21 cellular contexts compared by ENCODE assay signal in genomic region chr6:20509211-20509610, GRCh38.
"Had no signal": no experiment of that assay in that cellular context is flagged by ENCODE, and none has a peak within 500 bp of the region (broad histone marks: within the 10 kb centered on the region; RNA-seq: fewer than 3 reads in every experiment).

No MANE protein-coding gene starts in this region.

- H3K4me1 ChIP-seq: SJSA1 had no signal

- H3K27me3 ChIP-seq: SJSA1 had no signal

- H3K9me3 ChIP-seq: SJSA1 had no signal

- H3K36me3 ChIP-seq: SJSA1 had no signal

- DNase-seq: activated CD4-positive, alpha-beta memory T cell treated with anti-CD3 and anti-CD28 coated beads for 36 hours; activated CD4-positive, alpha-beta T cell treated with anti-CD3 and anti-CD28 coated beads, Interleukin-2, amount 10 ng/mL, durations not matched to agents 7 days and 5 days; activated CD4-positive, CD25-positive, alpha-beta regulatory T cell; activated gamma-delta T cell treated with Interleukin-2 at 50 U/mL for 16 hours; activated naive CD4-positive, alpha-beta T cell treated with anti-CD3 and anti-CD28 coated beads, Interleukin-2, amount 10 ng/mL, durations not matched to agents 7 days and 5 days; activated naive CD8-positive, alpha-beta T cell treated with anti-CD3 and anti-CD28 coated beads for 36 hours; activated T-cell treated with anti-CD3 and anti-CD28 coated beads for 4 hours; activated T-cell treated with anti-CD3 and anti-CD28 coated beads, Interleukin-2, amount 50 U/mL, for 48 hours; cerebellar nuclear complex; Kasumi-1; KBM-7; NCI-H1105 treated with DMSO at 0.1 percent for 48 hours; NCI-H1436 treated with DMSO at 0.1 percent for 48 hours; NCI-H187; NCI-H2081; NCI-H526; NCI-H82; OCI-M1; RPMI8226; SW 1271 had no signal

- H3K4me3 ChIP-seq: SJSA1 had no signal

- H3K27ac ChIP-seq: SJSA1 had no signal
